ENCODE assay signal across 8 cellular contexts in the genomic region with DNA sequence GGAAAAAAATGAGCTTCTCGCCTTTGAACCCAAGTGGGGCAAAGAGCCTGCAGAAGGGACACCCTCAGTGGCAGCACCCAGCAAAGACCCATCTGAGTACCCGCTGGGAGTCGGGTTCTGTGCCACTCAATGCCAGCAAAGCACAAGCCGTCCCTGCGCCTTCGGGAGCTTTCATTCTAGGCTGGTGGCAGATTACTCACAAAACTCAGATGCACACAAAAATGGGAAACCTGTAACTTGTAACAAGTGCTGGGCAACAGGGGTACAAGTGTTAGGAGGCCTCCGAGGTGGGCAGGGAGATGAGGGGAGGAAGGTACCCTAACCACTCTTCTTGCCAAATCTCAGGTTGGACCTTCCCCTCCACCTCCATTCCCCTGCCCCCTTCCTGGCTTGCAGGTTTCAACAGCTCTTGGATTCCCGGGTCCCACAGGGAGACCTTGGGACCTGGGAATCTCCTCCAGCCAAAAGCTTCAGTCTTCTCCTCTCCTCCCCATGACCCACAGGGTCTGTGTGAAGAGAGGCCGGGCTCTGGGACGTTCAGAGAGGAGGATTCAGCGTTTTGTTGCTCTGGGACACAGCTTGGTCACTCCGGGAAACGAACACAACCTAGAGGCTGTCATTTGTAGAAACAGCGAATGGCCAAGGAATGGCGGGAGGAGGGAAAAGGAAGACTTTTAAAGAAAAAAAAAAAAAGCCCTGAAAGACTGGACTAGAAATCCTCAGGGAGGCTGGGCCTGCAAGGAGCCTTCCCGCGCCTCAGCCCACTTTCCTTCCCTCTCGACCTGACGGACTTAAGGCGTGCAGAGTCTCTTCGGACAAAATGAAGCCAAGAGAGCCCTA. TPM values are rescaled to one million over a fixed set of nuclear protein-coding genes. Genes with fewer than 3 reads are reported as not detected.
DNase-seq lines count a peak whose midpoint lies in the region; ATAC-seq and TF ChIP-seq lines count a peak whose summit lies in the region.

No MANE protein-coding gene starts in this region.

- no peak for DNase-seq in CD4-positive, alpha-beta T cell
- DNase-seq in brain microvascular endothelial cell (no peak), left lung (no peak), SKM-1 (lab: John Stamatoyannopoulos, UW; ENCODE audit: unreplicated experiment) (no peak), NCI-H1694 treated with DMSO at 0.1 percent for 48 hours (lab: John Stamatoyannopoulos, UW) (no peak), SHP77 (lab: John Stamatoyannopoulos, UW) (no peak)

- ATAC-seq in CD4-positive, alpha-beta T cell (ENCODE audit: poor library complexity) = no peak
- ATAC-seq in left lung = no peak

- no peaks in the 10 kb centered on the region for H3K27me3 Mint-ChIP-seq in CD4-positive, alpha-beta T cell

- H3K4me1 Mint-ChIP-seq in CD4-positive, alpha-beta T cell (ENCODE audit: low read depth) = peaks cover 29% of the 10 kb centered on the region

- no peak for TF ChIP-seq CTCF in CD4-positive, alpha-beta T cell (IDR thresholded peaks at IDR 0.05)
- no peak for TF ChIP-seq CTCF in brain microvascular endothelial cell (IDR thresholded peaks at IDR 0.05; ENCODE audit: low read depth, low read length, missing control alignments)
- no peak for TF ChIP-seq CTCF in left lung (IDR thresholded peaks at IDR 0.05)

- no peaks in the 10 kb centered on the region for H3K27me3 ChIP-seq in CD4-positive, alpha-beta T cell (ENCODE audit: control insufficient read depth, insufficient read depth, low read length)
- H3K27me3 ChIP-seq in brain microvascular endothelial cell (replicated peaks) = no peaks in the 10 kb centered on the region
- H3K27me3 ChIP-seq in left lung = peaks cover 0 to 10% of the 10 kb centered on the region in 2 donors
- no peaks in the 10 kb centered on the region for H3K27me3 ChIP-seq in thymus (ENCODE audit: control insufficient read depth, insufficient read depth)

- H3K27ac Mint-ChIP-seq in CD4-positive, alpha-beta T cell = peak overlapping the region; percentile 74

- H3K4me3 Mint-ChIP-seq in CD4-positive, alpha-beta T cell = peak overlapping the region; percentile 93

- 56% methylated on average over 21 of the region's 21 CpGs for WGBS in thymus

- no peaks in the 10 kb centered on the region for H3K9me3 Mint-ChIP-seq in CD4-positive, alpha-beta T cell

- CTCF ChIA-PET in CD4-positive, alpha-beta T cell (lab: Charles Lee) = interaction anchor here (1.3 kb wide), 1 partner anchor 609 kb away, joined by 3 read pairs; no protein-coding TSS in a partner anchor

- H3K4me1 ChIP-seq in left lung (peaks cover 5 to 43% of the 10 kb centered on the region in 2 donors), thymus (ENCODE audit: control insufficient read depth, insufficient read depth, low read length) (peaks cover 12% of the 10 kb centered on the region)

- H3K36me3 Mint-ChIP-seq in CD4-positive, alpha-beta T cell (ENCODE audit: low read depth) = peaks cover 13% of the 10 kb centered on the region

- intact Hi-C loops in CD4-positive, alpha-beta T cell (cut with DNase I, micrococcal nuclease) = loop anchor here (2.0 to 10.0 kb wide), 10 partner anchors 62 to 1513 kb away; a partner anchor contains a TSS
- intact Hi-C loops in left lung (cut with DNase I) = no loop called here

- H3K9me3 ChIP-seq in CD4-positive, alpha-beta T cell (ENCODE audit: control insufficient read depth, low read length) = no peaks in the 10 kb centered on the region
- H3K9me3 ChIP-seq in KOPT-K1 (ENCODE audit: insufficient read depth, low read length, poor library complexity, severe bottlenecking) (no peaks in the 10 kb centered on the region), left lung (no peaks in the 10 kb centered on the region), thymus (ENCODE audit: control insufficient read depth) (no peaks in the 10 kb centered on the region)

- POLR2A ChIA-PET in CD4-positive, alpha-beta T cell (lab: Charles Lee) = interaction anchor here (0.6 to 2.2 kb wide), 2 partner anchors 201 to 1774 kb away, joined by 3 to 9 read pairs; a partner anchor contains a TSS

- H3K4me3 ChIP-seq in brain microvascular endothelial cell (ENCODE audit: low read depth, low read length) = peak overlapping the region; percentile 62
- H3K4me3 ChIP-seq in left lung = peak overlapping the region; percentile 71 to 91
- peak overlapping the region; percentile 54 for H3K4me3 ChIP-seq in thymus (ENCODE audit: low read length)

- H3K36me3 ChIP-seq in KOPT-K1 (ENCODE audit: insufficient read depth, low read length) (no peaks in the 10 kb centered on the region), brain microvascular endothelial cell (replicated peaks) (no peaks in the 10 kb centered on the region), left lung (no peaks in the 10 kb centered on the region), thymus (ENCODE audit: control insufficient read depth, insufficient read depth) (no peaks in the 10 kb centered on the region)

- in situ Hi-C loops in brain microvascular endothelial cell (cut with HindIII; ENCODE audit: low pct_ligation_motif_present, low sequenced_read_pairs) = no loop called here

- no peak overlapping the region for H3K27ac ChIP-seq in CD4-positive, alpha-beta T cell (ENCODE audit: low read depth, low read length)
- peak overlapping the region; percentile 17 for H3K27ac ChIP-seq in KOPT-K1 (ENCODE audit: low read depth, low read length, poor library complexity, severe bottlenecking)
- no peak overlapping the region for H3K27ac ChIP-seq in brain microvascular endothelial cell
- peak overlapping the region; percentile 77 to 84 for H3K27ac ChIP-seq in left lung
- peak overlapping the region; percentile 50 for H3K27ac ChIP-seq in thymus (ENCODE audit: low read depth)

RNA-seq across cellular contexts. Expression of a gene that starts 1.2 kb away (rescaled TPM):
- total RNA-seq in CD4-positive, alpha-beta T cell = 1 to 10 TPM; 5.6 to 8.2 TPM
- total RNA-seq in left lung = 10 to 100 TPM; 23.5 to 37.3 TPM
- polyA plus RNA-seq in thymus = 3.7 TPM

RNA-seq across cellular contexts. Expression of a gene that starts 38.8 kb away (rescaled TPM):
- total RNA-seq in CD4-positive, alpha-beta T cell = not detected
- 1 to 10 TPM; 2.3 to 7.0 TPM for total RNA-seq in left lung
- 23.4 TPM for polyA plus RNA-seq in thymus

Comparison
In these comparisons a context has a peak if more than half of its experiments do, and no peak if none do; other contexts are left out.
1. H3K27ac ChIP-seq: peak in KOPT-K1 (single experiment), left lung (2 of 2) and thymus (single experiment); none in CD4-positive, alpha-beta T cell (single experiment) and brain microvascular endothelial cell (single experiment).
2. intact Hi-C loops: an anchor here in CD4-positive, alpha-beta T cell (2.0 to 10.0 kb wide); none called in left lung.
3. Peak in every context shown above with its lines, with median percentiles within 50 percentile points of each other: H3K4me3 ChIP-seq.